Comparison of ENCODE assay signal across 8 cellular contexts in the genomic region with DNA sequence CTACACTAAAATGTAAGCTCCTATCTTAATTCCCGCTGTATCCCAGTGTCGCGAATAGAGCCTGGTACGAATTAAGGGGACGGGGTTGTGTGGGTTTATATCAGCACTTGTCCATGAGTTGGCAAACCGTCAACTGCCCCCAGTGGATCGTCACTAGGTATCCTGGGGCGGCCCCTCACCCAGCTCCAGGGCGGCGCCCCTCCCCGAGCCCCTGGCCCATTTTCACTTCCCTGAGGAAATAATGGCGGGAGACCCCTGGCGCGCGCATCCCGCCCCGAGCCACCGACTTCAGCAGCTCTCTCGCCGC. TPM values are rescaled to one million over a fixed set of nuclear protein-coding genes. Genes with fewer than 3 reads are reported as not detected.
DNase-seq lines count a peak whose midpoint lies in the region; ATAC-seq and TF ChIP-seq lines count a peak whose summit lies in the region.

No MANE protein-coding gene starts in this region.

- H3K4me1 Mint-ChIP-seq in MCF 10A (ENCODE audit: insufficient read depth, unreplicated experiment): peaks cover 27% of the 10 kb centered on the region

- peaks cover 7 to 40% (median 18%) of the 10 kb centered on the region in 11 experiments; a peak in 21 of 22 replicates for H3K36me3 ChIP-seq in BLaER1 treated with 17β-estradiol and CSF1 and Interleukin-3, amounts not matched to agents 10 nM and 100 nM
- H3K36me3 ChIP-seq in mucosa of rectum (ENCODE audit: control insufficient read depth in 2 of 2, insufficient read depth in 2 of 2, low read length in 2 of 2): no peaks in the 10 kb centered on the region

- H3K4me3 Mint-ChIP-seq in MCF 10A (ENCODE audit: unreplicated experiment): peak overlapping the region; percentile 97

- H3K27me3 ChIP-seq in BLaER1 treated with 17β-estradiol and CSF1 and Interleukin-3, amounts not matched to agents 10 nM and 100 nM: no peaks in the 10 kb centered on the region
- H3K27me3 ChIP-seq in mucosa of rectum (ENCODE audit: control insufficient read depth in 2 of 2, insufficient read depth in 2 of 2, low read length in 2 of 2): no peaks in the 10 kb centered on the region

- in situ Hi-C loops in GM13976 (cut with MboI; ENCODE audit: low sequenced_read_pairs, unreplicated experiment): no loop called here

- H4K20me1 ChIP-seq in BLaER1 treated with 17β-estradiol and CSF1 and Interleukin-3, amounts not matched to agents 10 nM and 100 nM: peaks cover 0 to 6% (median 0%) of the 10 kb centered on the region in 11 experiments; a peak in 1 of 22 replicates

- no peaks in the 10 kb centered on the region for H3K9me3 ChIP-seq in BLaER1 treated with 17β-estradiol and CSF1 and Interleukin-3, amounts not matched to agents 10 nM and 100 nM (replicated peaks in 1 of 11)
- no peaks in the 10 kb centered on the region for H3K9me3 ChIP-seq in mucosa of rectum (ENCODE audit: control insufficient read depth in 2 of 2, low read length in 2 of 2)

- H3K27me3 Mint-ChIP-seq in MCF 10A (ENCODE audit: insufficient read depth, unreplicated experiment): no peaks in the 10 kb centered on the region

- ATAC-seq in HG03460 (IDR thresholded peaks at IDR 0.05; ENCODE audit: unreplicated experiment): peak; percentile 5
- ATAC-seq in GM21717 (IDR thresholded peaks at IDR 0.05; ENCODE audit: unreplicated experiment): no peak

- H3K36me3 Mint-ChIP-seq in MCF 10A (ENCODE audit: insufficient read depth, unreplicated experiment): peaks cover 24% of the 10 kb centered on the region

- peak overlapping the region; percentile 84 to 96 (median 89) for H3K9ac ChIP-seq in BLaER1 treated with 17β-estradiol and CSF1 and Interleukin-3, amounts not matched to agents 10 nM and 100 nM
- H3K9ac ChIP-seq in mucosa of rectum (ENCODE audit: low read depth in 1 of 2, low read length in 2 of 2): peak overlapping the region; percentile 82 to 88

- DNase-seq in MCF 10A (ENCODE audit: unreplicated experiment): no peak
- no peak for DNase-seq in posterior vena cava (ENCODE audit: low spot score)
- no peak for DNase-seq in GM13976 (ENCODE audit: low spot score)
- no peak for DNase-seq in amniotic stem cell (lab: John Stamatoyannopoulos, UW)

- no TSS peak for BruUV-seq in MCF 10A (replicated peaks; lab: Mats Ljungman, UMichigan)

- H3K9me3 Mint-ChIP-seq in MCF 10A (ENCODE audit: unreplicated experiment): no peaks in the 10 kb centered on the region

- H3K4me2 ChIP-seq in BLaER1 treated with 17β-estradiol and CSF1 and Interleukin-3, amounts not matched to agents 10 nM and 100 nM: peak overlapping the region; percentile 82 to 99 (median 88)

- CTCF ChIA-PET in MCF 10A (lab: Yijun Ruan, JAX): interaction anchor here (0.7 to 3.3 kb wide), 7 partner anchors 10 to 557 kb away, joined by 3 to 23 read pairs (median 4); no protein-coding TSS in a partner anchor

- intact Hi-C loops in MCF 10A (cut with micrococcal nuclease) (loop anchor here (1.0 kb wide), 1 partner anchor 11 kb away; no protein-coding TSS in a partner anchor), posterior vena cava (cut with DNase I) (no loop called here)

- peak overlapping the region; percentile 95 for H3K27ac Mint-ChIP-seq in MCF 10A (ENCODE audit: low read depth, unreplicated experiment)

- POLR2A ChIA-PET in MCF 10A (lab: Yijun Ruan, JAX): interaction anchor here (0.6 to 3.3 kb wide), 18 partner anchors 10 to 756 kb away, joined by 3 to 62 read pairs (median 4); a partner anchor contains a TSS

- no peak for TF ChIP-seq CTCF in MCF 10A (IDR thresholded peaks at IDR 0.05; ENCODE audit: unreplicated experiment)
- TF ChIP-seq CTCF in GM13976 (IDR thresholded peaks at IDR 0.05; ENCODE audit: borderline replicate concordance, control extremely low read depth, extremely low read depth, insufficient read depth, missing control alignments): no peak

- peak overlapping the region; percentile 75 to 98 (median 93) for H3K4me3 ChIP-seq in BLaER1 treated with 17β-estradiol and CSF1 and Interleukin-3, amounts not matched to agents 10 nM and 100 nM
- peak overlapping the region; percentile 95 to 96 for H3K4me3 ChIP-seq in mucosa of rectum (ENCODE audit: low read length in 2 of 2)

- peaks cover 8 to 20% (median 13%) of the 10 kb centered on the region in 10 experiments for H3K4me1 ChIP-seq in BLaER1 treated with 17β-estradiol and CSF1 and Interleukin-3, amounts not matched to agents 10 nM and 100 nM
- H3K4me1 ChIP-seq in mucosa of rectum (ENCODE audit: control insufficient read depth in 2 of 2, insufficient read depth in 2 of 2, low read length in 2 of 2): peaks cover 9% of the 10 kb centered on the region in 2 donors

- H3K27ac ChIP-seq in BLaER1 treated with 17β-estradiol and CSF1 and Interleukin-3, amounts not matched to agents 10 nM and 100 nM: peak overlapping the region; percentile 51 to 94 (median 87); a peak in 21 of 22 replicates
- peak overlapping the region; percentile 62 to 64 for H3K27ac ChIP-seq in mucosa of rectum (ENCODE audit: low read depth in 2 of 2, low read length in 2 of 2)

RNA-seq across cellular contexts. Expression of a gene that starts 0.4 kb away (rescaled TPM):
- total RNA-seq in MCF 10A (2022) (88.1 and 114 TPM in 2 replicates), posterior vena cava (10 to 100 TPM; 18.4 to 19.0 TPM)

RNA-seq across cellular contexts. Expression of a gene that starts 30.1 kb away (rescaled TPM):
- total RNA-seq in MCF 10A (2022): 12.2 and 14.6 TPM in 2 replicates
- total RNA-seq in posterior vena cava: 10 to 100 TPM; 12.9 to 13.0 TPM
